In the genomic region with DNA sequence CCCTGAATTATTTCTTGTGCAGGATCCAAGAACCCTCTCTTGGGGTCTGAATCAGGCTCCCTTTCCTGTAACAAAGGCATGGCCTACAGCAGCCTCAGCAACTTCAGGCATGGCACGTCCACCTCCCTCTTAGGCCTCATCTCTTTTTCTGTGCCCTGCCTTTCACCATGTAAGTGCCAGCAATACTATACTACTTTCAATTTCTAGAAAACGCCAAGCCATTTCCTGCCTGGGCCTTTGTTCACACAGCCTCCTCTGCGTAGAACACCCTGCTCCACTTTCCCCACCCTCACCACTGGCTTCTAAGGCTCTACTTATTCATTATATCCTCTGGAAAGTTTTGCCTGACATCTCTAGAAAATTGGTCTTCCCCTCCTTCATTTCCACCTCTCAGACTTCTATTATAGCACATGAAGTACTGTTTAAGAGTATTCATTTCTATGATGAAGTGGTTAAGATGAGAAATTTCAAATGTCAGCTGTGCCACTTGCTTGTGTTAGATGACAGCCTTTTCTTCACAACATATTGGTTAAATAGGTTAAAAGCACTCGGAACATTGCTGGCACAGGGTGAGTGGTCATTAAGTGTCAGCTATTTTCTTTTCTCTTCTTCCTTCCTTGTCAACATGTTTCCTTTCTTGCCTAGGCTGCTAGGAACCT, we compare ENCODE assay signal across 10 cellular contexts. TPM values are rescaled to one million over a fixed set of nuclear protein-coding genes. Genes with fewer than 3 reads are reported as not detected.
A peak's percentile ranks its signal among the peaks of the same experiment; 100 is the strongest.
DNase-seq lines count a peak whose midpoint lies in the region; ATAC-seq, FAIRE-seq and TF ChIP-seq lines count a peak whose summit lies in the region.
"Had no signal": no experiment of that assay in that cellular context is flagged by ENCODE, and none has a peak within 500 bp of the region (broad histone marks: within the 10 kb centered on the region; RNA-seq: fewer than 3 reads in every experiment).

No MANE protein-coding gene starts in this region.

- CTCF ChIA-PET in activated CD8-positive, alpha-beta T cell treated with anti-CD3 and anti-CD28 coated beads for 36 hours (lab: Charles Lee): interaction anchor here (1.2 to 1.5 kb wide), 2 partner anchors 11 to 113 kb away, joined by 4 read pairs; no protein-coding TSS in a partner anchor

- H3K9me3 Mint-ChIP-seq in activated CD8-positive, alpha-beta T cell treated with anti-CD3 and anti-CD28 coated beads for 36 hours: no peaks in the 10 kb centered on the region

- intact Hi-C loops in activated CD8-positive, alpha-beta T cell treated with anti-CD3 and anti-CD28 coated beads for 36 hours (cut with micrococcal nuclease): no loop called here
- intact Hi-C loops in aorta (cut with DNase I): no loop called here

- 94% methylated on average over 4 of the region's 4 CpGs for WGBS in hepatocyte (ENCODE audit: low lambda C conversion rate, missing lambda C conversion rate)
- WGBS in aorta, 2 donors: 65 to 69% methylated on average over 4 of the region's 4 CpGs

- FAIRE-seq in H54 (lab: Jason Lieb, UNC): no peak

- peak overlapping the region; percentile 97 for H3K27ac Mint-ChIP-seq in activated CD8-positive, alpha-beta T cell treated with anti-CD3 and anti-CD28 coated beads for 36 hours

- H3K9me2 ChIP-seq in hepatocyte (replicated peaks; ENCODE audit: insufficient read depth): no peaks in the 10 kb centered on the region

- TF ChIP-seq CTCF in activated CD8-positive, alpha-beta T cell treated with anti-CD3 and anti-CD28 coated beads for 36 hours (IDR thresholded peaks at IDR 0.05): no peak
- TF ChIP-seq CTCF in hepatocyte (IDR thresholded peaks at IDR 0.05; ENCODE audit: poor library complexity): no peak

- no peak for TF ChIP-seq POLR2A in H54 (IDR thresholded peaks at IDR 0.05; ENCODE audit: low read depth, low read length)

- H3K79me2 ChIP-seq in hepatocyte: no peaks in the 10 kb centered on the region

- no peaks in the 10 kb centered on the region for H4K20me1 ChIP-seq in hepatocyte (ENCODE audit: insufficient read depth, poor library complexity, severe bottlenecking)

- POLR2A ChIA-PET in activated CD8-positive, alpha-beta T cell treated with anti-CD3 and anti-CD28 coated beads for 36 hours (lab: Charles Lee): no interaction called here

- H3K4me3 Mint-ChIP-seq in activated CD8-positive, alpha-beta T cell treated with anti-CD3 and anti-CD28 coated beads for 36 hours: peak overlapping the region; percentile 26

- peak overlapping the region; percentile 63 for H3K4me2 ChIP-seq in hepatocyte

- H3K4me1 Mint-ChIP-seq in activated CD8-positive, alpha-beta T cell treated with anti-CD3 and anti-CD28 coated beads for 36 hours (ENCODE audit: low read depth): peaks cover 22% of the 10 kb centered on the region

- H3K27ac ChIP-seq in hepatocyte: peak overlapping the region; percentile 85
- no peak overlapping the region for H3K27ac ChIP-seq in aorta (ENCODE audit: low read depth in 1 of 2, low read length in 2 of 2)
- H3K27ac ChIP-seq: GM23248 had no signal

- H3K4me1 ChIP-seq in hepatocyte (ENCODE audit: insufficient read depth) (peaks cover 12% of the 10 kb centered on the region), aorta (ENCODE audit: control insufficient read depth in 1 of 2, insufficient read depth in 2 of 2, low read length in 2 of 2) (no peaks in the 10 kb centered on the region)

- peak; percentile 92 for ATAC-seq in activated CD8-positive, alpha-beta T cell treated with anti-CD3 and anti-CD28 coated beads for 36 hours
- ATAC-seq in stimulated activated naive CD8-positive, alpha-beta T cell treated with anti-CD3 and anti-CD28 coated beads, Interleukin-15, Interleukin-2, amounts not matched to agents 100 U/mL and 50 U/mL, for 24 hours: peak; percentile 93
- ATAC-seq in aorta (ENCODE audit: low FRiP score): no peak

- H3K27me3 ChIP-seq in hepatocyte: peaks cover 2% of the 10 kb centered on the region
- H3K27me3 ChIP-seq in aorta (ENCODE audit: control insufficient read depth in 1 of 2, insufficient read depth in 2 of 2, low read length in 1 of 2): no peaks in the 10 kb centered on the region

- H2AFZ ChIP-seq in hepatocyte: no peak overlapping the region
- H2AFZ ChIP-seq: GM23248 had no signal

- DNase-seq in NCI-H2227 (lab: John Stamatoyannopoulos, UW; ENCODE audit: unreplicated experiment) (peak; percentile 18), hepatocyte (ENCODE audit: low spot score) (no peak), NCI-H446 (lab: John Stamatoyannopoulos, UW) (no peak), aorta (no peak), H54 (ENCODE audit: insufficient read length, low spot score) (no peak)
- peak; percentile 75 for DNase-seq in activated CD8-positive, alpha-beta T cell treated with anti-CD3 and anti-CD28 coated beads for 36 hours
- DNase-seq in stimulated activated naive CD8-positive, alpha-beta T cell treated with anti-CD3 and anti-CD28 coated beads, Interleukin-15, Interleukin-2, amounts not matched to agents 100 U/mL and 50 U/mL, for 24 hours: peak; percentile 46
- DNase-seq: GM23248, mammary epithelial cell, NCI-H748 treated with DMSO at 0.1 percent for 48 hours had no signal

- H3K36me3 ChIP-seq in hepatocyte (replicated peaks; ENCODE audit: insufficient read depth, low read depth): no peaks in the 10 kb centered on the region
- H3K36me3 ChIP-seq in aorta (ENCODE audit: control insufficient read depth in 1 of 2, insufficient read depth in 2 of 2, low read length in 1 of 2): no peaks in the 10 kb centered on the region

- H3K4me3 ChIP-seq in hepatocyte (no peak overlapping the region), aorta (ENCODE audit: low read length in 2 of 2) (no peak overlapping the region)
- H3K4me3 ChIP-seq: GM23248 had no signal

- peaks cover 4% of the 10 kb centered on the region for H3K27me3 Mint-ChIP-seq in activated CD8-positive, alpha-beta T cell treated with anti-CD3 and anti-CD28 coated beads for 36 hours

- H3K9me3 ChIP-seq in hepatocyte (ENCODE audit: low read depth): no peaks in the 10 kb centered on the region
- peaks cover 6% of the 10 kb centered on the region for H3K9me3 ChIP-seq in aorta (ENCODE audit: control insufficient read depth, low read length)

- H3K36me3 Mint-ChIP-seq in activated CD8-positive, alpha-beta T cell treated with anti-CD3 and anti-CD28 coated beads for 36 hours (ENCODE audit: low read depth): no peaks in the 10 kb centered on the region

RNA-seq across cellular contexts. Expression of gene VWA5B1, which starts 41.6 kb away (rescaled TPM):
- not detected for total RNA-seq in activated CD8-positive, alpha-beta T cell treated with anti-CD3 and anti-CD28 coated beads for 36 hours
- total RNA-seq in hepatocyte (0.24 and 0.33 TPM in 2 replicates), aorta (not detected)
- polyA plus RNA-seq in hepatocyte (0.35 and 1.1 TPM in 2 replicates), aorta (not detected)
- total RNA-seq: GM23248, mammary epithelial cell had no signal
- polyA plus RNA-seq: GM23248, mammary epithelial cell had no signal

Comparison
In these comparisons a context has a peak if more than half of its experiments do, and no peak if none do; other contexts are left out.
1. DNase-seq: peak in NCI-H2227 (single experiment), activated CD8-positive, alpha-beta T cell treated with anti-CD3 and anti-CD28 coated beads for 36 hours (single experiment) and stimulated activated naive CD8-positive, alpha-beta T cell treated with anti-CD3 and anti-CD28 coated beads, Interleukin-15, Interleukin-2, amounts not matched to agents 100 U/mL and 50 U/mL, for 24 hours (single experiment); none in hepatocyte (single experiment), NCI-H446 (0 of 2), aorta (0 of 2) and H54 (single experiment).